ENCODE assay signal across 1 cellular context in genomic region chr10:986137-986825, GRCh38.
TF ChIP-seq lines count a peak whose summit lies in the region.

No MANE protein-coding gene starts in this region.

TF ChIP-seq in HepG2, 621 proteins besides CTCF, POLR2A, EP300 and RAD21:
- TF ChIP-seq SP1 (IDR thresholded peaks at IDR 0.05) (no peak), SP1 (CRISPR knock-in tag; IDR thresholded peaks at IDR 0.05) (no peak), FOSL2 (CRISPR knock-in tag; IDR thresholded peaks at IDR 0.05) (peak; percentile 66), HBP1 (CRISPR knock-in tag; IDR thresholded peaks at IDR 0.05; ENCODE audit: low read depth) (no peak)
